Comparison of ENCODE assay signal across 1 cellular context in genomic region chr20:25226433-25227316, GRCh38.
TF ChIP-seq lines count a peak whose summit lies in the region.

No MANE protein-coding gene starts in this region.

TF ChIP-seq in HEK293, 187 proteins besides CTCF, POLR2A, EP300 and RAD21 (continued from another document):
- TF ChIP-seq, protein P1, sequence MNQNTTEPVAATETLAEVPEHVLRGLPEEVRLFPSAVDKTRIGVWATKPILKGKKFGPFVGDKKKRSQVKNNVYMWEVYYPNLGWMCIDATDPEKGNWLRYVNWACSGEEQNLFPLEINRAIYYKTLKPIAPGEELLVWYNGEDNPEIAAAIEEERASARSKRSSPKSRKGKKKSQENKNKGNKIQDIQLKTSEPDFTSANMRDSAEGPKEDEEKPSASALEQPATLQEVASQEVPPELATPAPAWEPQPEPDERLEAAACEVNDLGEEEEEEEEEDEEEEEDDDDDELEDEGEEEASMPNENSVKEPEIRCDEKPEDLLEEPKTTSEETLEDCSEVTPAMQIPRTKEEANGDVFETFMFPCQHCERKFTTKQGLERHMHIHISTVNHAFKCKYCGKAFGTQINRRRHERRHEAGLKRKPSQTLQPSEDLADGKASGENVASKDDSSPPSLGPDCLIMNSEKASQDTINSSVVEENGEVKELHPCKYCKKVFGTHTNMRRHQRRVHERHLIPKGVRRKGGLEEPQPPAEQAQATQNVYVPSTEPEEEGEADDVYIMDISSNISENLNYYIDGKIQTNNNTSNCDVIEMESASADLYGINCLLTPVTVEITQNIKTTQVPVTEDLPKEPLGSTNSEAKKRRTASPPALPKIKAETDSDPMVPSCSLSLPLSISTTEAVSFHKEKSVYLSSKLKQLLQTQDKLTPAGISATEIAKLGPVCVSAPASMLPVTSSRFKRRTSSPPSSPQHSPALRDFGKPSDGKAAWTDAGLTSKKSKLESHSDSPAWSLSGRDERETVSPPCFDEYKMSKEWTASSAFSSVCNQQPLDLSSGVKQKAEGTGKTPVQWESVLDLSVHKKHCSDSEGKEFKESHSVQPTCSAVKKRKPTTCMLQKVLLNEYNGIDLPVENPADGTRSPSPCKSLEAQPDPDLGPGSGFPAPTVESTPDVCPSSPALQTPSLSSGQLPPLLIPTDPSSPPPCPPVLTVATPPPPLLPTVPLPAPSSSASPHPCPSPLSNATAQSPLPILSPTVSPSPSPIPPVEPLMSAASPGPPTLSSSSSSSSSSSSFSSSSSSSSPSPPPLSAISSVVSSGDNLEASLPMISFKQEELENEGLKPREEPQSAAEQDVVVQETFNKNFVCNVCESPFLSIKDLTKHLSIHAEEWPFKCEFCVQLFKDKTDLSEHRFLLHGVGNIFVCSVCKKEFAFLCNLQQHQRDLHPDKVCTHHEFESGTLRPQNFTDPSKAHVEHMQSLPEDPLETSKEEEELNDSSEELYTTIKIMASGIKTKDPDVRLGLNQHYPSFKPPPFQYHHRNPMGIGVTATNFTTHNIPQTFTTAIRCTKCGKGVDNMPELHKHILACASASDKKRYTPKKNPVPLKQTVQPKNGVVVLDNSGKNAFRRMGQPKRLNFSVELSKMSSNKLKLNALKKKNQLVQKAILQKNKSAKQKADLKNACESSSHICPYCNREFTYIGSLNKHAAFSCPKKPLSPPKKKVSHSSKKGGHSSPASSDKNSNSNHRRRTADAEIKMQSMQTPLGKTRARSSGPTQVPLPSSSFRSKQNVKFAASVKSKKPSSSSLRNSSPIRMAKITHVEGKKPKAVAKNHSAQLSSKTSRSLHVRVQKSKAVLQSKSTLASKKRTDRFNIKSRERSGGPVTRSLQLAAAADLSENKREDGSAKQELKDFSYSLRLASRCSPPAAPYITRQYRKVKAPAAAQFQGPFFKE (tag by site-specific recombination; IDR thresholded peaks at IDR 0.05; ENCODE audit: borderline replicate concordance) = no peak
- no peak for TF ChIP-seq PRDM1 (tag by site-specific recombination; IDR thresholded peaks at IDR 0.05)
- TF ChIP-seq ZBTB8A (tag by site-specific recombination; IDR thresholded peaks at IDR 0.05) = no peak
- TF ChIP-seq, protein P2, sequence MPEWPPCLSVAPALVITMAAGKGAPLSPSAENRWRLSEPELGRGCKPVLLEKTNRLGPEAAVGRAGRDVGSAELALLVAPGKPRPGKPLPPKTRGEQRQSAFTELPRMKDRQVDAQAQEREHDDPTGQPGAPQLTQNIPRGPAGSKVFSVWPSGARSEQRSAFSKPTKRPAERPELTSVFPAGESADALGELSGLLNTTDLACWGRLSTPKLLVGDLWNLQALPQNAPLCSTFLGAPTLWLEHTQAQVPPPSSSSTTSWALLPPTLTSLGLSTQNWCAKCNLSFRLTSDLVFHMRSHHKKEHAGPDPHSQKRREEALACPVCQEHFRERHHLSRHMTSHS (tag by site-specific recombination; IDR thresholded peaks at IDR 0.05) = no peak
- TF ChIP-seq GLIS1 (tag by site-specific recombination; IDR thresholded peaks at IDR 0.05) = peak; percentile 57
- peak; percentile 75; the same call in 1 of the 2 replicates for TF ChIP-seq ZNF600 (tag by site-specific recombination; IDR thresholded peaks at IDR 0.05)
- TF ChIP-seq GLI2 (tag by site-specific recombination; IDR thresholded peaks at IDR 0.05; ENCODE audit: borderline replicate concordance, low read depth) = no peak
- TF ChIP-seq ZNF132 (tag by site-specific recombination; IDR thresholded peaks at IDR 0.05; ENCODE audit: borderline replicate concordance) = no peak
